ENCODE assay signal across 8 cellular contexts in genomic region chr20:57619053-57619831, GRCh38. TPM values are rescaled to one million over a fixed set of nuclear protein-coding genes. Genes with fewer than 3 reads are reported as not detected.
DNase-seq lines count a peak whose midpoint lies in the region; ATAC-seq and TF ChIP-seq lines count a peak whose summit lies in the region.

No MANE protein-coding gene starts in this region.

- DNase-seq in DMS79 treated with DMSO at 0.1 percent for 48 hours (lab: John Stamatoyannopoulos, UW) (peak; percentile 77), left ventricle myocardium superior (peak; percentile 62), stomach (peak; percentile 60), NCI-H510A (lab: John Stamatoyannopoulos, UW) (no peak), HK-2 (ENCODE audit: unreplicated experiment) (no peak)
- peak; percentile 72 for DNase-seq in activated CD4-positive, alpha-beta T cell treated with anti-CD3 and anti-CD28 coated beads for 48 hours

- H3K4me3 ChIP-seq in stomach, result peak overlapping the region in 2 of 4 donors; percentile 5 to 23

- peak overlapping the region; percentile 28 to 82 (median 67) for H3K27ac ChIP-seq in stomach

- H3K9me3 ChIP-seq in stomach, result peaks cover 0 to 6% (median 0%) of the 10 kb centered on the region in 4 donors

- TF ChIP-seq POLR2A in stomach (IDR thresholded peaks at IDR 0.05), result no peak

- TF ChIP-seq CTCF in stomach (IDR thresholded peaks at IDR 0.05), result no peak

- peak; percentile 41 for ATAC-seq in GM19468 (IDR thresholded peaks at IDR 0.05; ENCODE audit: extremely low read depth, unreplicated experiment)
- peak; percentile 32 for ATAC-seq in HG03558 (IDR thresholded peaks at IDR 0.05; ENCODE audit: extremely low read depth, unreplicated experiment)
- ATAC-seq in left ventricle myocardium superior, result peak; percentile 65

- peaks cover 0 to 28% (median 0%) of the 10 kb centered on the region in 3 donors for H3K27me3 ChIP-seq in stomach

- no peaks in the 10 kb centered on the region for H3K36me3 ChIP-seq in stomach

- peaks cover 0 to 19% (median 0%) of the 10 kb centered on the region in 4 donors for H3K4me1 ChIP-seq in stomach

- no peak for TF ChIP-seq EP300 in stomach (IDR thresholded peaks at IDR 0.05)

- intact Hi-C loops in left ventricle myocardium superior (cut with micrococcal nuclease), result no loop called here
- intact Hi-C loops in stomach (cut with DNase I; ENCODE audit: low total_unique reads), result no loop called here

- 53 to 73% (median 64%) methylated on average over 19 of the region's 19 CpGs for WGBS in stomach, 5 donors

RNA-seq across cellular contexts. Expression of gene ZBP1, which starts 1.0 kb away (rescaled TPM):
- 0.15 TPM for total RNA-seq in left ventricle myocardium superior
- total RNA-seq in stomach, result not detected
- under 1 TPM in 2 of 3 donors, not detected in 1; 0.37 to 0.60 TPM for polyA plus RNA-seq in stomach

RNA-seq across cellular contexts. Expression of gene PCK1, which starts 58.3 kb away (rescaled TPM):
- 0.62 TPM for total RNA-seq in left ventricle myocardium superior
- 100 to 1,000 TPM in 1 of 5 donors, 10 to 100 TPM in 2, under 1 TPM in 2; 0.43 to 311 (median 10.5) TPM for total RNA-seq in stomach
- polyA plus RNA-seq in stomach, result under 1 TPM; 0.12 to 0.76 (median 0.43) TPM

Comparison
In these comparisons a context has a peak if more than half of its experiments do, and no peak if none do; other contexts are left out.
1. DNase-seq: peak in DMS79 treated with DMSO at 0.1 percent for 48 hours (single experiment), activated CD4-positive, alpha-beta T cell treated with anti-CD3 and anti-CD28 coated beads for 48 hours (single experiment), left ventricle myocardium superior (single experiment) and stomach (single experiment); none in NCI-H510A (single experiment) and HK-2 (single experiment).
2. Peak in every context shown above with its lines, with median percentiles within 50 percentile points of each other: ATAC-seq.